In the genomic region with DNA sequence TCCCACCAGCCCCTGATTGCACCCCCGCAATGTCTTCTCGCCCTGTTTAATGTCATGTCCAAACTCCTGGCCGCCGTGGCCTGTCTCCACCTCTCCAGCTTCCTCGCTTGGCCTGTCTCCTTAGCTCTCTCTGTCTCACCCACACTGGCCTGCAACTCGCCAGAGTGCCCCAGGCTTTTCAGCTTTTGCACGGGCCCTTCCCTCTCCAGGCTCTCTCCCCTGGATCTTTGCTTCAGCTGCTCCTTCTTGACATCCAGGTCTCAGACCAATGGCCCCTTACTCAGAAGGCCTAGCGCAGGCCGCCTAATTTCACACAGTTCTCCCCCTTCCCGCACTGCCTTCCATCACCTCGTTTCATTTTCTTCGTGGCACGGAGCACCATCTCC, we compare ENCODE assay signal across 8 cellular contexts. TPM values are rescaled to one million over a fixed set of nuclear protein-coding genes. Genes with fewer than 3 reads are reported as not detected.
DNase-seq lines count a peak whose midpoint lies in the region; ATAC-seq and TF ChIP-seq lines count a peak whose summit lies in the region.

No MANE protein-coding gene starts in this region.

- peaks cover 33% of the 10 kb centered on the region for H3K4me1 Mint-ChIP-seq in activated CD8-positive, alpha-beta memory T cell treated with anti-CD3 and anti-CD28 coated beads, Interleukin-2, amount 10 ng/mL, durations not matched to agents 7 days and 5 days
- peaks cover 37% of the 10 kb centered on the region for H3K4me1 Mint-ChIP-seq in brain
- H3K4me1 Mint-ChIP-seq in stimulated activated naive CD8-positive, alpha-beta T cell treated with anti-CD3 and anti-CD28 coated beads, Interleukin-15, amount 100 ng/mL, for 72 hours = peaks cover 36% of the 10 kb centered on the region

- peak; percentile 2 for ATAC-seq in activated CD8-positive, alpha-beta memory T cell treated with anti-CD3 and anti-CD28 coated beads, Interleukin-2, amount 10 ng/mL, durations not matched to agents 7 days and 5 days
- ATAC-seq in stimulated activated naive CD8-positive, alpha-beta T cell treated with anti-CD3 and anti-CD28 coated beads, Interleukin-15, amount 100 ng/mL, for 72 hours = peak; percentile 23
- ATAC-seq in HG03565 (IDR thresholded peaks at IDR 0.05; ENCODE audit: unreplicated experiment) = no peak

- no peak for TF ChIP-seq CTCF in brain (conservative IDR thresholded peaks at IDR 0.05)

- H3K9me3 ChIP-seq in Karpas-422 (ENCODE audit: low read length) = no peaks in the 10 kb centered on the region

- CTCF ChIA-PET in activated CD8-positive, alpha-beta memory T cell treated with anti-CD3 and anti-CD28 coated beads, Interleukin-2, amount 10 ng/mL, durations not matched to agents 7 days and 5 days (lab: Charles Lee) = interaction anchor here (1.0 to 2.7 kb wide), 2 partner anchors 17 to 186 kb away, joined by 3 to 12 read pairs; a partner anchor contains a TSS

- peaks cover 43% of the 10 kb centered on the region for H3K79me2 ChIP-seq in Karpas-422 (ENCODE audit: low read length)

- peak overlapping the region; percentile 100 for H2AFZ ChIP-seq in Karpas-422 (ENCODE audit: low read length)

- peak overlapping the region; percentile 86 for H3K4me3 ChIP-seq in Karpas-422 (ENCODE audit: low read length)

- peak overlapping the region; percentile 44 for H3K27ac ChIP-seq in Karpas-422 (ENCODE audit: low read length)

- H3K4me1 ChIP-seq in Karpas-422 (ENCODE audit: low read length) = peaks cover 26% of the 10 kb centered on the region

- H3K36me3 ChIP-seq in Karpas-422 (ENCODE audit: insufficient read depth, low read length) = peaks cover 4% of the 10 kb centered on the region; the same call in 1 of the 2 replicates

- H3K4me3 Mint-ChIP-seq in activated CD8-positive, alpha-beta memory T cell treated with anti-CD3 and anti-CD28 coated beads, Interleukin-2, amount 10 ng/mL, durations not matched to agents 7 days and 5 days = peak overlapping the region; percentile 80
- peak overlapping the region; percentile 87 to 92 (median 91) for H3K4me3 Mint-ChIP-seq in brain
- H3K4me3 Mint-ChIP-seq in stimulated activated naive CD8-positive, alpha-beta T cell treated with anti-CD3 and anti-CD28 coated beads, Interleukin-15, amount 100 ng/mL, for 72 hours = peak overlapping the region; percentile 87 to 88

- H4K20me1 ChIP-seq in Karpas-422 (ENCODE audit: insufficient read depth, low read depth, low read length) = no peaks in the 10 kb centered on the region

- H3K27me3 Mint-ChIP-seq in activated CD8-positive, alpha-beta memory T cell treated with anti-CD3 and anti-CD28 coated beads, Interleukin-2, amount 10 ng/mL, durations not matched to agents 7 days and 5 days = no peaks in the 10 kb centered on the region
- H3K27me3 Mint-ChIP-seq in brain = peaks cover 4% of the 10 kb centered on the region
- H3K27me3 Mint-ChIP-seq in stimulated activated naive CD8-positive, alpha-beta T cell treated with anti-CD3 and anti-CD28 coated beads, Interleukin-15, amount 100 ng/mL, for 72 hours = peaks cover 14% of the 10 kb centered on the region

- H3K9ac ChIP-seq in Karpas-422 (ENCODE audit: low read length) = peak overlapping the region; percentile 90

- H3K27ac Mint-ChIP-seq in activated CD8-positive, alpha-beta memory T cell treated with anti-CD3 and anti-CD28 coated beads, Interleukin-2, amount 10 ng/mL, durations not matched to agents 7 days and 5 days = peak overlapping the region; percentile 77
- H3K27ac Mint-ChIP-seq in brain = peak overlapping the region; percentile 87 to 97 (median 94)
- H3K27ac Mint-ChIP-seq in stimulated activated naive CD8-positive, alpha-beta T cell treated with anti-CD3 and anti-CD28 coated beads, Interleukin-15, amount 100 ng/mL, for 72 hours = peak overlapping the region; percentile 92 to 93

- H3K9me2 ChIP-seq in Karpas-422 (replicated peaks; ENCODE audit: insufficient read depth, low read length) = no peaks in the 10 kb centered on the region

- H3K27me3 ChIP-seq in Karpas-422 (ENCODE audit: low read length) = no peaks in the 10 kb centered on the region

- peak overlapping the region; percentile 93 for H3K4me2 ChIP-seq in Karpas-422 (ENCODE audit: low read depth, low read length, poor library complexity, severe bottlenecking)

- DNase-seq in activated CD8-positive, alpha-beta memory T cell treated with anti-CD3 and anti-CD28 coated beads, Interleukin-2, amount 10 ng/mL, durations not matched to agents 7 days and 5 days = no peak
- DNase-seq in activated CD8-positive, alpha-beta memory T cell treated with anti-CD3 and anti-CD28 coated beads, Interleukin-2, amount 50 U/mL, for 4 hours = no peak
- DNase-seq in Karpas-422 (no peak), inferior parietal cortex (ENCODE audit: extremely low spot score) (peak; percentile 34), mesenteric fat pad (ENCODE audit: low spot score) (no peak)
- peak in 1 of 2 donors; percentile 32 for DNase-seq in stimulated activated naive CD8-positive, alpha-beta T cell treated with anti-CD3 and anti-CD28 coated beads, Interleukin-15, amount 100 ng/mL, for 72 hours

- H3K9me3 Mint-ChIP-seq in activated CD8-positive, alpha-beta memory T cell treated with anti-CD3 and anti-CD28 coated beads, Interleukin-2, amount 10 ng/mL, durations not matched to agents 7 days and 5 days (ENCODE audit: low read depth) = no peaks in the 10 kb centered on the region
- H3K9me3 Mint-ChIP-seq in brain = no peaks in the 10 kb centered on the region
- no peaks in the 10 kb centered on the region for H3K9me3 Mint-ChIP-seq in stimulated activated naive CD8-positive, alpha-beta T cell treated with anti-CD3 and anti-CD28 coated beads, Interleukin-15, amount 100 ng/mL, for 72 hours

- H3K36me3 Mint-ChIP-seq in activated CD8-positive, alpha-beta memory T cell treated with anti-CD3 and anti-CD28 coated beads, Interleukin-2, amount 10 ng/mL, durations not matched to agents 7 days and 5 days = peaks cover 13% of the 10 kb centered on the region
- peaks cover 12% of the 10 kb centered on the region for H3K36me3 Mint-ChIP-seq in brain

RNA-seq across cellular contexts. Expression of a gene that starts 0.5 kb away (rescaled TPM):
- total RNA-seq in activated CD8-positive, alpha-beta memory T cell treated with anti-CD3 and anti-CD28 coated beads, Interleukin-2, amount 10 ng/mL, durations not matched to agents 7 days and 5 days = 10 to 100 TPM; 45.9 to 75.8 TPM
- total RNA-seq in Karpas-422 (2014; rRNA removed; shearing (Covaris generic); ENCODE audit: low replicate concordance) = 48.9 and 53.0 TPM in 2 replicates
- 30.8 TPM for polyA plus RNA-seq in brain (ENCODE audit: insufficient read depth, low read depth, low replicate concordance)
- total RNA-seq in mesenteric fat pad = 23.2 TPM
